Comparison of ENCODE assay signal across 28 cellular contexts in the genomic region with DNA sequence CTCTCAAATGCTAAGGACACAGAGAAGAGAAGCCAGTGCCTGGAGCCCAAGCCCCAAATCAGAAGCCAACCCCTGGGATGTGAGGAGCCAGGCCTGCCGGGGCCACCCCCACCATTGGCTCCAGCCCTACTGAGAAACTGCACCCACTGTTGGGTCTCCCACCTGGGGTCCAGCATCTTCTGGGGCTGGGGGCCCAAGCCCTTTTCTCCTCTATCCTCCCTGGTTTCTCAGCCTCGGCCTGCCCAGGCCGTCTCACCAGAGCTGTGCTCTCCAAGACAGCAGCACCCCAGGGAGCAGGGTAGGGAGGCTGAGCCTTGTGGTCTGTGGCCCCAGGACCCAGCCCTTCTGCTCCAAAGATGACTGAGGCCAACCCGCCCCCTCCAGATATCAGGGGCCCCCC.
"Had no signal": no experiment of that assay in that cellular context is flagged by ENCODE, and none has a peak within 500 bp of the region (broad histone marks: within the 10 kb centered on the region; RNA-seq: fewer than 3 reads in every experiment).

No MANE protein-coding gene starts in this region.

- H2AFZ ChIP-seq: hepatocyte, parathyroid adenoma had no signal

- H3K36me3 Mint-ChIP-seq: mesothelial cell of epicardium, natural killer cell had no signal

- H3K79me2 ChIP-seq: hepatocyte, parathyroid adenoma had no signal

- H3K4me3 ChIP-seq: heart right ventricle, hepatocyte, left lung, lung, psoas muscle, right atrium auricular region, skin epidermis, suprapubic skin, thoracic aorta, tibial artery, uterus had no signal

- H3K9ac ChIP-seq: parathyroid adenoma had no signal

- FAIRE-seq: keratinocyte had no signal

- H3K27me3 ChIP-seq: heart right ventricle, hepatocyte, left lung, right atrium auricular region, suprapubic skin, tibial artery, uterus had no signal

- H3K9me3 Mint-ChIP-seq: mesothelial cell of epicardium; natural killer cell; stimulated activated effector memory CD8-positive, alpha-beta T cell treated with anti-CD3 and anti-CD28 coated beads, Interleukin-12 subunit alpha, Interleukin-12 subunit beta, amount 100 ng/mL, for 72 hours; stimulated activated naive CD8-positive, alpha-beta T cell treated with anti-CD3 and anti-CD28 coated beads, Interleukin-15, Interleukin-2, amounts not matched to agents 100 ng/mL and 50 ng/mL, for 24 hours; type B pancreatic cell had no signal

- H3K27ac Mint-ChIP-seq: mesothelial cell of epicardium; naive B cell; natural killer cell; stimulated activated effector memory CD8-positive, alpha-beta T cell treated with anti-CD3 and anti-CD28 coated beads, Interleukin-12 subunit alpha, Interleukin-12 subunit beta, amount 100 ng/mL, for 72 hours; stimulated activated naive CD8-positive, alpha-beta T cell treated with anti-CD3 and anti-CD28 coated beads, Interleukin-15, Interleukin-2, amounts not matched to agents 100 ng/mL and 50 ng/mL, for 24 hours; type B pancreatic cell had no signal

- H3K4me1 Mint-ChIP-seq: mesothelial cell of epicardium had no signal

- ATAC-seq: left colon; left lung; natural killer cell; psoas muscle; sciatic nerve; stimulated activated effector memory CD8-positive, alpha-beta T cell treated with anti-CD3 and anti-CD28 coated beads, Interleukin-12 subunit alpha, Interleukin-12 subunit beta, amount 100 ng/mL, for 72 hours had no signal

- DNase-seq: heart right ventricle; left colon; left lung; mesendoderm; naive B cell; natural killer cell; nucleus accumbens; psoas muscle; stimulated activated CD4-positive, alpha-beta T cell treated with anti-CD3 and anti-CD28 coated beads, Interleukin-12 subunit alpha, Interleukin-12 subunit beta, amount 100 ng/mL, for 4 hours; stimulated activated CD4-positive, alpha-beta T cell treated with anti-CD3 and anti-CD28 coated beads, Interleukin-15, amount 100 ng/mL, for 24 hours; stimulated activated CD4-positive, alpha-beta T cell treated with anti-CD3 and anti-CD28 coated beads, Interleukin-2, amount 100 ng/mL, for 24 hours; stimulated activated CD4-positive, alpha-beta T cell treated with anti-CD3 and anti-CD28 coated beads, Interleukin-4, amount 100 ng/mL, for 1 hour; stimulated activated naive CD4-positive, alpha-beta T cell; tibial artery; uterus had no signal

- H3K36me3 ChIP-seq: uterus had no signal

- H3K27me3 Mint-ChIP-seq: type B pancreatic cell had no signal

- H3K4me1 ChIP-seq: left lung, parathyroid adenoma, psoas muscle, right atrium auricular region, suprapubic skin, tibial artery, uterus had no signal

- H3K4me3 Mint-ChIP-seq: mesothelial cell of epicardium; naive B cell; natural killer cell; stimulated activated effector memory CD8-positive, alpha-beta T cell treated with anti-CD3 and anti-CD28 coated beads, Interleukin-12 subunit alpha, Interleukin-12 subunit beta, amount 100 ng/mL, for 72 hours; stimulated activated naive CD8-positive, alpha-beta T cell treated with anti-CD3 and anti-CD28 coated beads, Interleukin-15, Interleukin-2, amounts not matched to agents 100 ng/mL and 50 ng/mL, for 24 hours; type B pancreatic cell had no signal

- H3K27ac ChIP-seq: heart right ventricle, hepatocyte, left lung, parathyroid adenoma, psoas muscle, right atrium auricular region, skin epidermis, suprapubic skin, thoracic aorta, tibial artery, uterus had no signal

- H3K9me3 ChIP-seq: psoas muscle, suprapubic skin, thoracic aorta, uterus had no signal

- H3K4me2 ChIP-seq: hepatocyte had no signal
